8 cellular contexts compared by ENCODE assay signal in the genomic region with DNA sequence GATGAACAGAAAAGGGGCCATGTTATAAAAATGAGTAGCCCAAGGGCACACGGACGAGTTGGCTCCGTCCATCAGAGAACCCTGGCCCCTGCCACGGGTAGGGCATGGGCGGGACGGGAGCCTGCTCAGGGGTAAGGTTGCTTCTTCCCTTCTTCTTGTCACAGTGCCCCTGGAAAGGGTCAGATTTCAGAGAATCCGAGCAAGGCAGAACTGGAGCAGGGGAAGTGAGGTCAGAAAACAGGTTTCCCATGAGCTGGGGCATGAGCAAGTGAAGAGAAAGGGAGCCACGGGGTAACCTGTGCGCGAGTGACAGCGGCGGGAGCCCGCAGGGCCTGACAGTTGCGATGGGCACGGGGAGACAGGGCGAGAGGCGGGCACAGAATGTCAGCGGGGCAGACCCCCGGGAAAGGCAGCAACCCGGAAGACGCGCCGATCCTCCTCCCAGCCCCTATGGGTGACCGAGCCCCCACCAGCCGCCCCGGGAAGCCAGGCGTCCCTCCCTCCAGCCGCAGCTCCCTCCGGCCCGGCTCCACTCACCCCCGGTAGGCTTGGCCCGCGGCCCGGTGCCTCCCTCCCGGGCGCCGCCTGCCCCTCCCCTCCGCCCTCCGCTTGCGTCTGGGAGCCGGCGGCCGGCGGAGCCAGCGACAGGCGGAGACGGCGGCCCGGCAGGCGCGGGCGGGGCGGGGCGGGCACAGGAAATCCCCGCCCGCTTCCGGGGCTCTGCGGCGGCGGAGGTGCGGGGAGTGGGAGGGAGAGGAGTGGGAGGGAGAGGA. TPM values are rescaled to one million over a fixed set of nuclear protein-coding genes. Genes with fewer than 3 reads are reported as not detected.
DNase-seq lines count a peak whose midpoint lies in the region; ATAC-seq and TF ChIP-seq lines count a peak whose summit lies in the region.

Gene ZNF641 (minus strand): TSS at position 671 of the 773 bp plus-strand sequence. CDS start 2,829 bp downstream, outside the sequence.

- peaks cover 22% of the 10 kb centered on the region for H3K36me3 ChIP-seq in NT2/D1 (ENCODE audit: insufficient read depth, insufficient read length, low read length)

- H3K4me1 ChIP-seq in NT2/D1 (ENCODE audit: insufficient read depth, insufficient read length) = no peaks in the 10 kb centered on the region

- ATAC-seq in GM19324 (IDR thresholded peaks at IDR 0.05; ENCODE audit: low FRiP score, unreplicated experiment) (peak; percentile 90), HG03457 (IDR thresholded peaks at IDR 0.05; ENCODE audit: unreplicated experiment) (peak; percentile 76)

- H3K4me3 ChIP-seq in NT2/D1 (ENCODE audit: insufficient read length, low read depth) (peak within 1 kb of the TSS; percentile 81), epithelial cell of proximal tubule (ENCODE audit: low read depth, low read length) (peak within 1 kb of the TSS; percentile 88)

- peaks cover 13% of the 10 kb centered on the region for H3K27me3 ChIP-seq in NT2/D1 (ENCODE audit: insufficient read depth, insufficient read length)

- peak within 1 kb of the TSS; percentile 80 for H3K27ac ChIP-seq in C4-2B

- DNase-seq in NT2/D1 (ENCODE audit: low read depth, low spot score) = peak; percentile 42
- DNase-seq in activated T-cell treated with anti-CD3 and anti-CD28 coated beads for 24 hours (ENCODE audit: low read depth) = peak; percentile 68
- DNase-seq in epithelial cell of proximal tubule (ENCODE audit: low read depth) = no peak
- peak; percentile 79 for DNase-seq in mucosa of gallbladder (ENCODE audit: low spot score)
- DNase-seq in stimulated activated CD8-positive, alpha-beta memory T cell treated with anti-CD3 and anti-CD28 coated beads, Interleukin-4, amount 100 ng/mL, for 4 hours (ENCODE audit: low read depth in 2 of 2, low spot score in 1 of 2) = peak; percentile 40 to 65

- H3K9ac ChIP-seq in NT2/D1 (ENCODE audit: insufficient read length, low read depth) = peak within 1 kb of the TSS; percentile 88

- TF ChIP-seq CTCF in C4-2B (conservative IDR thresholded peaks at IDR 0.05) (no peak), epithelial cell of proximal tubule (conservative IDR thresholded peaks at IDR 0.05; ENCODE audit: low read depth, low read length) (no peak)

- no peaks in the 10 kb centered on the region for H3K9me3 ChIP-seq in NT2/D1 (ENCODE audit: insufficient read depth, low read length)

RNA-seq across cellular contexts. Expression of gene ZNF641, which starts in this region (rescaled TPM):
- total RNA-seq in epithelial cell of proximal tubule (3.5 and 5.8 TPM in 2 replicates), mucosa of gallbladder (29.9 TPM)
